Comparison of ENCODE assay signal across 8 cellular contexts in the genomic region with DNA sequence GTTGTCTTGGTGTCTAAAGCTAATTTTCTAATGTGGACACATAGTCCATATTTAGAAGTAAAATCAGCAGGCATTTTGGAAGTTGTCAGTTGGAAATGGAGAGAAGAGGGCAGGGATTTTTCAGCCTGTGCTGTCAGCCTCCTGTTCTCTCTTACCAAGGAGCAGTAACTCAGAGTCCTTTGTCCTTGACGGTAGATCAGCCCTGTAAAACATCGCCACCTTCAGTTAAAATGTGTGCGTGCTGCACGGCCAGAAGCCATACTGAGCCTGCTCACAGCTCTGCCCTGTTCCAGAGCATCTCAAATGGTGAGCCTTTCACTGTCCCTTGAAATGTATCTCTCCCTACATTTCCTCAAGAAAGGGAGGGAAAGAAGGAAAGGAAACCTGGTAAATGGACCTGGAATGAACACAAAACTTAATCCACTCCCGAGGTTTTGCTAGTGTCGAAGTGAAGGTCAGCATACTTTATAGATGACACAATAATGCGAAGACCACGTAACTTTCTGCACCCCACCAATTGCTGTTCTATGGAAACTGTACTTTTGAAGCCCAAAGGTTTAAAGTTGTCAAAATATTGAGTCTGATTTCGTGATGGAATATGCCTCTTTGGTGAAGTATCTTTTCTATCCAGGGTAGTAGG.
DNase-seq lines count a peak whose midpoint lies in the region; ATAC-seq and TF ChIP-seq lines count a peak whose summit lies in the region.

No MANE protein-coding gene starts in this region.

- no peak overlapping the region for H3K4me3 Mint-ChIP-seq in activated T-helper 2 cell treated with anti-CD3 and anti-CD28 coated beads, Interferon-gamma antibody, Interleukin-2, Interleukin-4, amounts not matched to agents 10 μg/mL and 5 μg/mL and 100 μg/mL, durations not matched to agents 14 hours and 24 hours and 36 hours (ENCODE audit: low read depth)

- H3K4me1 ChIP-seq in heart left ventricle = peaks cover 0 to 8% (median 0%) of the 10 kb centered on the region in 12 donors
- no peaks in the 10 kb centered on the region for H3K4me1 ChIP-seq in psoas muscle

- H3K4me1 Mint-ChIP-seq in activated T-helper 2 cell treated with anti-CD3 and anti-CD28 coated beads, Interferon-gamma antibody, Interleukin-2, Interleukin-4, amounts not matched to agents 10 μg/mL and 5 μg/mL and 100 μg/mL, durations not matched to agents 14 hours and 24 hours and 36 hours (ENCODE audit: low read depth) = no peaks in the 10 kb centered on the region

- H3K9me3 ChIP-seq in WERI-Rb-1 (ENCODE audit: severe bottlenecking) (no peaks in the 10 kb centered on the region), heart left ventricle (no peaks in the 10 kb centered on the region), psoas muscle (no peaks in the 10 kb centered on the region)

- H3K36me3 ChIP-seq in WERI-Rb-1 = no peaks in the 10 kb centered on the region
- no peaks in the 10 kb centered on the region for H3K36me3 ChIP-seq in heart left ventricle
- no peaks in the 10 kb centered on the region for H3K36me3 ChIP-seq in psoas muscle (ENCODE audit: insufficient read depth in 1 of 2, low read depth in 1 of 2)

- no peaks in the 10 kb centered on the region for H3K9me3 Mint-ChIP-seq in activated T-helper 2 cell treated with anti-CD3 and anti-CD28 coated beads, Interferon-gamma antibody, Interleukin-2, Interleukin-4, amounts not matched to agents 10 μg/mL and 5 μg/mL and 100 μg/mL, durations not matched to agents 14 hours and 24 hours and 36 hours

- H3K27me3 ChIP-seq in WERI-Rb-1 (ENCODE audit: insufficient read depth, low read depth, severe bottlenecking) (no peaks in the 10 kb centered on the region), heart left ventricle (no peaks in the 10 kb centered on the region), psoas muscle (ENCODE audit: insufficient read depth in 3 of 3, low read length in 2 of 3) (no peaks in the 10 kb centered on the region)

- ATAC-seq in GM18867 (IDR thresholded peaks at IDR 0.05; ENCODE audit: unreplicated experiment) = peak; percentile 88
- ATAC-seq in HG02973 (IDR thresholded peaks at IDR 0.05; ENCODE audit: unreplicated experiment) = peak; percentile 82
- peak; percentile 88 to 98 (median 96) for ATAC-seq in heart left ventricle
- no peak for ATAC-seq in psoas muscle

- intact Hi-C loops in heart left ventricle (cut with DNase I) (loop anchor here in 9 of 10 donors (1.0 to 10.0 kb wide), 6 partner anchors 111 to 223 kb away; no protein-coding TSS in a partner anchor), psoas muscle (cut with DNase I) (loop anchor here in 1 of 2 donors (10.0 kb wide), 1 partner anchor 221 kb away; no protein-coding TSS in a partner anchor)
- intact Hi-C loops in activated T-helper 2 cell treated with anti-CD3 and anti-CD28 coated beads, Interferon-gamma antibody, Interleukin-2, Interleukin-4, amounts not matched to agents 10 μg/mL and 5 μg/mL and 100 μg/mL, durations not matched to agents 14 hours and 24 hours and 36 hours (cut with micrococcal nuclease) = loop anchor here (2.0 kb wide), 1 partner anchor 223 kb away; no protein-coding TSS in a partner anchor

- TF ChIP-seq CTCF in WERI-Rb-1 (IDR thresholded peaks at IDR 0.05; ENCODE audit: low read depth, low read length) (peak; percentile 86), heart left ventricle (IDR thresholded peaks at IDR 0.05) (peak; percentile 38 to 77 (median 60)), psoas muscle (IDR thresholded peaks at IDR 0.05) (peak; percentile 32)

- H3K27ac ChIP-seq in WERI-Rb-1 (no peak overlapping the region), heart left ventricle (no peak overlapping the region), psoas muscle (no peak overlapping the region)

- DNase-seq in COLO668 (lab: John Stamatoyannopoulos, UW; ENCODE audit: unreplicated experiment) = peak; percentile 33
- DNase-seq in NCI-H1417 treated with DMSO at 0.1 percent for 48 hours (lab: John Stamatoyannopoulos, UW) = peak; percentile 13
- peak; percentile 70 for DNase-seq in WERI-Rb-1
- peak in 4 of 5 donors; percentile 33 to 49 (median 38) for DNase-seq in heart left ventricle
- peak; percentile 20 to 46 for DNase-seq in psoas muscle
- no peak for DNase-seq in activated T-helper 2 cell treated with anti-CD3 and anti-CD28 coated beads, Interferon-gamma antibody, Interleukin-2, Interleukin-4, amounts not matched to agents 10 μg/mL and 5 μg/mL and 100 μg/mL, durations not matched to agents 14 hours and 24 hours and 36 hours (ENCODE audit: low spot score)

- WGBS in heart left ventricle, 4 donors = 49 to 53% (median 50%) methylated on average over 9 of the region's 9 CpGs
- 44 to 51% (median 46%) methylated on average over 9 of the region's 9 CpGs for WGBS in psoas muscle, 3 donors

- H3K27ac Mint-ChIP-seq in activated T-helper 2 cell treated with anti-CD3 and anti-CD28 coated beads, Interferon-gamma antibody, Interleukin-2, Interleukin-4, amounts not matched to agents 10 μg/mL and 5 μg/mL and 100 μg/mL, durations not matched to agents 14 hours and 24 hours and 36 hours = no peak overlapping the region

- H3K27me3 Mint-ChIP-seq in activated T-helper 2 cell treated with anti-CD3 and anti-CD28 coated beads, Interferon-gamma antibody, Interleukin-2, Interleukin-4, amounts not matched to agents 10 μg/mL and 5 μg/mL and 100 μg/mL, durations not matched to agents 14 hours and 24 hours and 36 hours (ENCODE audit: low read depth) = no peaks in the 10 kb centered on the region

- no peaks in the 10 kb centered on the region for H3K36me3 Mint-ChIP-seq in activated T-helper 2 cell treated with anti-CD3 and anti-CD28 coated beads, Interferon-gamma antibody, Interleukin-2, Interleukin-4, amounts not matched to agents 10 μg/mL and 5 μg/mL and 100 μg/mL, durations not matched to agents 14 hours and 24 hours and 36 hours (ENCODE audit: low read depth)

- TF ChIP-seq POLR2A in heart left ventricle (IDR thresholded peaks at IDR 0.05) = no peak

- no peak overlapping the region for H3K4me3 ChIP-seq in WERI-Rb-1 (ENCODE audit: low read depth, low read length)
- H3K4me3 ChIP-seq in heart left ventricle = no peak overlapping the region
- H3K4me3 ChIP-seq in psoas muscle = no peak overlapping the region

Comparison
In these comparisons a context has a peak if more than half of its experiments do, and no peak if none do; other contexts are left out.
1. ATAC-seq: peak in GM18867 (single experiment), HG02973 (single experiment) and heart left ventricle (4 of 4); none in psoas muscle (0 of 4).
2. CTCF ChIP-seq: peak in every context shown above with its lines; median percentile 86 in WERI-Rb-1; 60 in heart left ventricle; 32 in psoas muscle.